In genomic region chr17:66400041-66400697, GRCh38 we compare ENCODE assay signal across 7 cellular contexts.
DNase-seq lines count a peak whose midpoint lies in the region; ATAC-seq and TF ChIP-seq lines count a peak whose summit lies in the region.
"Not testable (repeated sequence)": the region's sequence is repeated elsewhere in the genome, so short reads cannot be mapped to it uniquely, and the experiment has no call there.

No MANE protein-coding gene starts in this region.

- intact Hi-C loops in activated CD4-positive, alpha-beta T cell treated with anti-CD3 and anti-CD28 coated beads, Interleukin-2, amount 10 ng/mL, durations not matched to agents 24 days and 14 days (cut with micrococcal nuclease): not testable (repeated sequence)

- H3K27me3 ChIP-seq in OCI-LY3 (ENCODE audit: low read depth, low read length): peaks cover 12% of the 10 kb centered on the region
- H3K27me3 ChIP-seq in effector memory CD4-positive, alpha-beta T cell (replicated peaks; ENCODE audit: control insufficient read depth, insufficient read depth, low read length, poor library complexity, severe bottlenecking): not testable (repeated sequence)

- peaks cover 23% of the 10 kb centered on the region for H3K36me3 Mint-ChIP-seq in activated CD4-positive, alpha-beta T cell treated with anti-CD3 and anti-CD28 coated beads, Interleukin-2, amount 10 ng/mL, durations not matched to agents 24 days and 14 days (ENCODE audit: low read depth)
- peaks cover 30% of the 10 kb centered on the region for H3K36me3 Mint-ChIP-seq in activated T-cell treated with anti-CD3 and anti-CD28 coated beads, Interleukin-2, amount 50 U/mL, for 24 hours (ENCODE audit: low read depth)
- H3K36me3 Mint-ChIP-seq in activated naive CD4-positive, alpha-beta T cell treated with anti-CD3 and anti-CD28 coated beads, Interleukin-2, amount 10 ng/mL, durations not matched to agents 7 days and 5 days: peaks cover 31% of the 10 kb centered on the region
- H3K36me3 Mint-ChIP-seq in stimulated activated effector memory CD8-positive, alpha-beta T cell treated with anti-CD3 and anti-CD28 coated beads, Interleukin-12 subunit alpha, Interleukin-12 subunit beta, amount 100 ng/mL, for 72 hours: not testable (repeated sequence)

- CTCF ChIA-PET in activated naive CD4-positive, alpha-beta T cell treated with anti-CD3 and anti-CD28 coated beads, Interleukin-2, amount 10 ng/mL, durations not matched to agents 7 days and 5 days (lab: Charles Lee): interaction anchor here (0.9 kb wide), 1 partner anchor 96 kb away, joined by 4 read pairs; no protein-coding TSS in a partner anchor

- ATAC-seq in stimulated activated effector memory CD8-positive, alpha-beta T cell treated with anti-CD3 and anti-CD28 coated beads, Interleukin-12 subunit alpha, Interleukin-12 subunit beta, amount 100 ng/mL, for 72 hours: peak; percentile 40

- not testable (repeated sequence) for H3K4me3 ChIP-seq in GM12865 (ENCODE audit: low read depth, low read length); OCI-LY3 (ENCODE audit: low read length); effector memory CD4-positive, alpha-beta T cell (ENCODE audit: insufficient read depth, low read depth, low read length, poor library complexity, severe bottlenecking)

- H3K36me3 ChIP-seq in OCI-LY3 (replicated peaks; ENCODE audit: low read depth, low read length); effector memory CD4-positive, alpha-beta T cell (ENCODE audit: control insufficient read depth, insufficient read depth, low read length): not testable (repeated sequence)

- not testable (repeated sequence) for H2AFZ ChIP-seq in OCI-LY3 (ENCODE audit: low read depth, low read length)

- peaks cover 75% of the 10 kb centered on the region for H3K4me1 Mint-ChIP-seq in activated CD4-positive, alpha-beta T cell treated with anti-CD3 and anti-CD28 coated beads, Interleukin-2, amount 10 ng/mL, durations not matched to agents 24 days and 14 days
- peaks cover 91% of the 10 kb centered on the region for H3K4me1 Mint-ChIP-seq in activated T-cell treated with anti-CD3 and anti-CD28 coated beads, Interleukin-2, amount 50 U/mL, for 24 hours (ENCODE audit: low read depth)
- H3K4me1 Mint-ChIP-seq in activated naive CD4-positive, alpha-beta T cell treated with anti-CD3 and anti-CD28 coated beads, Interleukin-2, amount 10 ng/mL, durations not matched to agents 7 days and 5 days: peaks cover 91% of the 10 kb centered on the region
- peaks cover 57% of the 10 kb centered on the region for H3K4me1 Mint-ChIP-seq in stimulated activated effector memory CD8-positive, alpha-beta T cell treated with anti-CD3 and anti-CD28 coated beads, Interleukin-12 subunit alpha, Interleukin-12 subunit beta, amount 100 ng/mL, for 72 hours

- not testable (repeated sequence) for H3K79me2 ChIP-seq in OCI-LY3 (ENCODE audit: low read length)

- H3K27ac Mint-ChIP-seq in activated CD4-positive, alpha-beta T cell treated with anti-CD3 and anti-CD28 coated beads, Interleukin-2, amount 10 ng/mL, durations not matched to agents 24 days and 14 days: peak overlapping the region; percentile 73
- H3K27ac Mint-ChIP-seq in activated T-cell treated with anti-CD3 and anti-CD28 coated beads, Interleukin-2, amount 50 U/mL, for 24 hours: peak overlapping the region; percentile 63
- peak overlapping the region; percentile 98 for H3K27ac Mint-ChIP-seq in activated naive CD4-positive, alpha-beta T cell treated with anti-CD3 and anti-CD28 coated beads, Interleukin-2, amount 10 ng/mL, durations not matched to agents 7 days and 5 days
- H3K27ac Mint-ChIP-seq in stimulated activated effector memory CD8-positive, alpha-beta T cell treated with anti-CD3 and anti-CD28 coated beads, Interleukin-12 subunit alpha, Interleukin-12 subunit beta, amount 100 ng/mL, for 72 hours: not testable (repeated sequence)

- 0 out of 2 replicates have a peak overlapping the region, but pooled peaks have one; percentile 7 for H3K4me2 ChIP-seq in OCI-LY3 (ENCODE audit: low read length)

- peak overlapping the region; percentile 17 for H3K4me3 Mint-ChIP-seq in activated CD4-positive, alpha-beta T cell treated with anti-CD3 and anti-CD28 coated beads, Interleukin-2, amount 10 ng/mL, durations not matched to agents 24 days and 14 days
- peak overlapping the region; percentile 24 for H3K4me3 Mint-ChIP-seq in activated T-cell treated with anti-CD3 and anti-CD28 coated beads, Interleukin-2, amount 50 U/mL, for 24 hours
- peak overlapping the region; percentile 31 for H3K4me3 Mint-ChIP-seq in activated naive CD4-positive, alpha-beta T cell treated with anti-CD3 and anti-CD28 coated beads, Interleukin-2, amount 10 ng/mL, durations not matched to agents 7 days and 5 days
- H3K4me3 Mint-ChIP-seq in stimulated activated effector memory CD8-positive, alpha-beta T cell treated with anti-CD3 and anti-CD28 coated beads, Interleukin-12 subunit alpha, Interleukin-12 subunit beta, amount 100 ng/mL, for 72 hours: peak overlapping the region; percentile 1

- not testable (repeated sequence) for H3K4me1 ChIP-seq in OCI-LY3 (ENCODE audit: low read length)
- peaks cover 26% of the 10 kb centered on the region for H3K4me1 ChIP-seq in effector memory CD4-positive, alpha-beta T cell (ENCODE audit: control insufficient read depth, insufficient read depth, low read length, poor library complexity, severe bottlenecking)

- not testable (repeated sequence) for H3K27me3 Mint-ChIP-seq in activated CD4-positive, alpha-beta T cell treated with anti-CD3 and anti-CD28 coated beads, Interleukin-2, amount 10 ng/mL, durations not matched to agents 24 days and 14 days; activated T-cell treated with anti-CD3 and anti-CD28 coated beads, Interleukin-2, amount 50 U/mL, for 24 hours; activated naive CD4-positive, alpha-beta T cell treated with anti-CD3 and anti-CD28 coated beads, Interleukin-2, amount 10 ng/mL, durations not matched to agents 7 days and 5 days

- DNase-seq in GM12865 (ENCODE audit: low read depth): peak; percentile 56
- DNase-seq in activated CD4-positive, alpha-beta T cell treated with anti-CD3 and anti-CD28 coated beads, Interleukin-2, amount 10 ng/mL, durations not matched to agents 24 days and 14 days; activated T-cell treated with anti-CD3 and anti-CD28 coated beads, Interleukin-2, amount 50 U/mL, for 24 hours; activated naive CD4-positive, alpha-beta T cell treated with anti-CD3 and anti-CD28 coated beads, Interleukin-2, amount 10 ng/mL, durations not matched to agents 7 days and 5 days; effector memory CD4-positive, alpha-beta T cell: not testable (repeated sequence)
- DNase-seq in stimulated activated effector memory CD8-positive, alpha-beta T cell treated with anti-CD3 and anti-CD28 coated beads, Interleukin-12 subunit alpha, Interleukin-12 subunit beta, amount 100 ng/mL, for 72 hours (ENCODE audit: low spot score in 2 of 2): peak in 1 of 2 donors; percentile 54

- H4K20me1 ChIP-seq in OCI-LY3 (ENCODE audit: insufficient read depth, low read length): not testable (repeated sequence)

- not testable (repeated sequence) for H3K9ac ChIP-seq in OCI-LY3 (ENCODE audit: low read length)

- not testable (repeated sequence) for H3K9me3 Mint-ChIP-seq in activated CD4-positive, alpha-beta T cell treated with anti-CD3 and anti-CD28 coated beads, Interleukin-2, amount 10 ng/mL, durations not matched to agents 24 days and 14 days; activated T-cell treated with anti-CD3 and anti-CD28 coated beads, Interleukin-2, amount 50 U/mL, for 24 hours; activated naive CD4-positive, alpha-beta T cell treated with anti-CD3 and anti-CD28 coated beads, Interleukin-2, amount 10 ng/mL, durations not matched to agents 7 days and 5 days; stimulated activated effector memory CD8-positive, alpha-beta T cell treated with anti-CD3 and anti-CD28 coated beads, Interleukin-12 subunit alpha, Interleukin-12 subunit beta, amount 100 ng/mL, for 72 hours

- H3K27ac ChIP-seq in OCI-LY3 (ENCODE audit: low read length): not testable (repeated sequence)
- H3K27ac ChIP-seq in effector memory CD4-positive, alpha-beta T cell (ENCODE audit: insufficient read depth, low read length, poor library complexity, severe bottlenecking): peak overlapping the region; percentile 35

- TF ChIP-seq CTCF in GM12865 (IDR thresholded peaks at IDR 0.05; ENCODE audit: insufficient read depth, low read depth, low read length, missing control alignments); OCI-LY3 (IDR thresholded peaks at IDR 0.05; ENCODE audit: low read depth, low read length): not testable (repeated sequence)

- H3K9me3 ChIP-seq in OCI-LY3 (ENCODE audit: insufficient read depth, low read length); effector memory CD4-positive, alpha-beta T cell (ENCODE audit: control insufficient read depth, low read length): not testable (repeated sequence)
